1 cellular context compared by ENCODE assay signal in the genomic region with DNA sequence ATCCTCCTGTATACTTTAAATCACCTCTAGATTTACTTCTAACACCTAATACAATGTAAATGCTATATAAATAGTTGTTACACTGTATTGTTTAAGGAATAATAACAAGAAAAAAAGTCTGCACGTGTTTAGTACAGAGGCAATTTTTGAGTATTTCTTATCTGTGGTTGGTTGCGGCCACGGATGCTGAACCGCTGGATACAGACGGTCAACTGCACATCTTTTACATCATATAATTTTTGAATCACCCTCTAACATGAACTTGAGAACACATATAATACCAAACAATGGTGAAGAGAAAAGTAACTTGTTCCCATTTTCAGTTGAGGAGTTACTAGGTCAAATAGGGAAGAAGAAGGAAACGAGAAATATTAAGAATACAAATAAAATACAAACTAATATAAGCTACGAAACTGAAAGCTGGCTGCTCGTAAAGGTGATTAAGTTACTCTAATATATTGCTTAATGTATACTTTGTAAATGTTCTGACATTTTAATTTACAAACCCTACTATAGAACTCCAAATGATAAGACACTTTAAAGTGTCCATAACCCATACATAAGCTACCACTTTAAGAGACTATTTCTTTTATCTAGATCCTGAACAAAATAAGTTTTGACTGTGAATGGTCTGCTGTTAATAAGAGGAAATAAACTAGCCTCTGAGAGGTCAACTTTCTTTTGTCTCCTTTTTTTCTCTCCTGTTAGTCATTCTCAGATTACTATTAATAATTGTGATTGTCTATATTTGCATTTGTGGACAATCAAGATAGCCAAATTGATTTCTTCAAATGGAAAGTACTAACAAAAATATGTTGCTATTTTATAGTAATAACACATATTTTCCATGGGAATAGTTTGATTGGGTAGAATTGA.
TF ChIP-seq lines count a peak whose summit lies in the region.

No MANE protein-coding gene starts in this region.

TF ChIP-seq in SK-N-SH treated with all-trans-retinoic acid at 6 μM for 48 hours, 23 proteins besides CTCF, POLR2A, EP300 and RAD21 (continued from another document):
- TF ChIP-seq ARNTL (CRISPR knock-in tag; IDR thresholded peaks at IDR 0.05; ENCODE audit: borderline replicate concordance, low read depth) (no peak), PPARA (CRISPR knock-in tag; IDR thresholded peaks at IDR 0.05; ENCODE audit: borderline replicate concordance) (no peak), ZNF565 (CRISPR knock-in tag; conservative IDR thresholded peaks at IDR 0.05; ENCODE audit: low read depth) (no peak), TOX (CRISPR knock-in tag; IDR thresholded peaks at IDR 0.05; ENCODE audit: borderline replicate concordance) (no peak), OSR1 (CRISPR knock-in tag; IDR thresholded peaks at IDR 0.05) (no peak), ZNF70 (CRISPR knock-in tag; IDR thresholded peaks at IDR 0.05) (no peak), ZNF8 (CRISPR knock-in tag; IDR thresholded peaks at IDR 0.05) (no peak), ZFP30 (CRISPR knock-in tag; IDR thresholded peaks at IDR 0.05) (no peak), RARB (CRISPR knock-in tag; IDR thresholded peaks at IDR 0.05) (no peak)
